8 cellular contexts compared by ENCODE assay signal in genomic region chr7:151630349-151630748, GRCh38.
DNase-seq lines count a peak whose midpoint lies in the region; ATAC-seq and TF ChIP-seq lines count a peak whose summit lies in the region.

No MANE protein-coding gene starts in this region.

- no peaks in the 10 kb centered on the region for H3K9me3 ChIP-seq in OCI-LY7 (ENCODE audit: low read length)
- H3K9me3 ChIP-seq in neural progenitor cell (ENCODE audit: low read depth) = peaks cover 8% of the 10 kb centered on the region
- peaks cover 0 to 4% (median 0%) of the 10 kb centered on the region in 3 donors for H3K9me3 ChIP-seq in adrenal gland (replicated peaks in 1 of 3)

- TF ChIP-seq CTCF in GM06990 (IDR thresholded peaks at IDR 0.05; ENCODE audit: insufficient read depth, low read length, poor library complexity, severe bottlenecking) = no peak
- no peak for TF ChIP-seq CTCF in OCI-LY7 (conservative IDR thresholded peaks at IDR 0.05; ENCODE audit: low read length)
- TF ChIP-seq CTCF in dorsolateral prefrontal cortex (IDR thresholded peaks at IDR 0.05 in 54 of 56, conservative IDR thresholded peaks at IDR 0.05 in 2 of 56; ENCODE audit: low read depth in 1 of 56, partially characterized antibody in 56 of 56) = no peak
- no peak for TF ChIP-seq CTCF in neural progenitor cell (IDR thresholded peaks at IDR 0.05)
- TF ChIP-seq CTCF in adrenal gland (IDR thresholded peaks at IDR 0.05) = no peak

- 86 to 93% (median 89%) methylated on average over 5 of the region's 5 CpGs for WGBS in adrenal gland, 4 donors

- no peak overlapping the region for H3K9ac ChIP-seq in neural progenitor cell

- H3K4me2 ChIP-seq in OCI-LY7 (ENCODE audit: low read length) (peak overlapping the region; percentile 66; the same call in 1 of the 2 replicates), neural progenitor cell (peak overlapping the region; percentile 98)

- H3K27me3 ChIP-seq in GM06990 (replicated peaks; ENCODE audit: control insufficient read depth, insufficient read depth, low read length) = no peaks in the 10 kb centered on the region
- H3K27me3 ChIP-seq in dorsolateral prefrontal cortex = no peaks in the 10 kb centered on the region
- peaks cover 25% of the 10 kb centered on the region for H3K27me3 ChIP-seq in neural progenitor cell
- H3K27me3 ChIP-seq in adrenal gland = no peaks in the 10 kb centered on the region

- H3K36me3 ChIP-seq in GM06990 (ENCODE audit: control insufficient read depth, insufficient read depth, low read length) (no peaks in the 10 kb centered on the region), OCI-LY7 (ENCODE audit: insufficient read depth, low read length) (no peaks in the 10 kb centered on the region), neural progenitor cell (no peaks in the 10 kb centered on the region), adrenal gland (replicated peaks in 1 of 2) (no peaks in the 10 kb centered on the region)

- H3K4me1 Mint-ChIP-seq in neural progenitor cell = peaks cover 32% of the 10 kb centered on the region

- H3K27ac ChIP-seq in OCI-LY7 (ENCODE audit: low read depth, low read length, poor library complexity, severe bottlenecking) (no peak overlapping the region), dorsolateral prefrontal cortex (no peak overlapping the region), neural progenitor cell (no peak overlapping the region), adrenal gland (no peak overlapping the region)

- H3K27ac Mint-ChIP-seq in neural progenitor cell = no peak overlapping the region

- H3K4me3 Mint-ChIP-seq in neural progenitor cell = peak overlapping the region; percentile 92

- no peaks in the 10 kb centered on the region for H3K9me2 ChIP-seq in OCI-LY7 (ENCODE audit: insufficient read depth, low read length)

- intact Hi-C loops in OCI-LY7 (cut with micrococcal nuclease; ENCODE audit: unreplicated experiment) = loop anchor here (5.0 to 10.0 kb wide), 3 partner anchors 113 to 834 kb away; partner anchors contain the start of gene RHEB
- intact Hi-C loops in dorsolateral prefrontal cortex (cut with DNase I) = loop anchor here (5.0 to 10.0 kb wide), 3 partner anchors 113 to 266 kb away; partner anchors contain the start of gene RHEB (in 1 of the 2)
- intact Hi-C loops in adrenal gland (cut with DNase I) = loop anchor here in 1 of 2 donors (10.0 kb wide), 1 partner anchor 114 kb away; no protein-coding TSS in a partner anchor

- peaks cover 36% of the 10 kb centered on the region for H3F3A ChIP-seq in neural progenitor cell (ENCODE audit: low read depth)

- peaks cover 7% of the 10 kb centered on the region; the same call in 1 of the 2 replicates for H4K20me1 ChIP-seq in OCI-LY7 (ENCODE audit: insufficient read depth, low read length)
- peaks cover 31% of the 10 kb centered on the region for H4K20me1 ChIP-seq in neural progenitor cell (ENCODE audit: low read depth)

- H2AFZ ChIP-seq in OCI-LY7 (ENCODE audit: low read length) = no peak overlapping the region
- H2AFZ ChIP-seq in neural progenitor cell (replicated peaks) = no peak overlapping the region

- H3K4me1 ChIP-seq in OCI-LY7 (ENCODE audit: insufficient read depth, low read length, poor library complexity, severe bottlenecking) = peaks cover 16% of the 10 kb centered on the region
- H3K4me1 ChIP-seq in neural progenitor cell = peaks cover 18% of the 10 kb centered on the region
- H3K4me1 ChIP-seq in adrenal gland (replicated peaks in 1 of 2) = peaks cover 0 to 9% of the 10 kb centered on the region in 2 donors

- H3K9me3 Mint-ChIP-seq in neural progenitor cell = peaks cover 11% of the 10 kb centered on the region

- CTCF ChIA-PET in OCI-LY7 (lab: Charles Lee; ENCODE audit: unreplicated experiment) = no interaction called here

- DNase-seq in GM06990 (ENCODE audit: extremely low read depth, insufficient read length) (no peak), OCI-LY7 (ENCODE audit: low spot score) (no peak), dorsolateral prefrontal cortex (no peak), neural progenitor cell (ENCODE audit: low spot score) (no peak), NCI-H510A (lab: John Stamatoyannopoulos, UW) (no peak), adrenal gland (no peak)

- no peaks in the 10 kb centered on the region for H3K79me2 ChIP-seq in OCI-LY7 (ENCODE audit: insufficient read depth, low read depth, low read length)
- peaks cover 7% of the 10 kb centered on the region for H3K79me2 ChIP-seq in neural progenitor cell (ENCODE audit: low read depth)

- ATAC-seq in GM21737 (IDR thresholded peaks at IDR 0.05; ENCODE audit: unreplicated experiment) (no peak), HG03378 (IDR thresholded peaks at IDR 0.05; ENCODE audit: unreplicated experiment) (no peak)

- H3K4me3 ChIP-seq in GM06990 (replicated peaks; ENCODE audit: low read depth, low read length) (peak overlapping the region; percentile 86; the same call in 1 of the 2 replicates), OCI-LY7 (ENCODE audit: low read depth, low read length, poor library complexity, severe bottlenecking) (no peak overlapping the region), dorsolateral prefrontal cortex (peak overlapping the region in 50 of 59 donors; percentile 56 to 86 (median 75)), neural progenitor cell (peak overlapping the region; percentile 88), adrenal gland (no peak overlapping the region)

- H3K36me3 Mint-ChIP-seq in neural progenitor cell = peaks cover 4% of the 10 kb centered on the region

- no peak for TF ChIP-seq POLR2A in adrenal gland (IDR thresholded peaks at IDR 0.05)

- POLR2A ChIA-PET in OCI-LY7 (lab: Charles Lee) = interaction anchor here (0.6 to 1.1 kb wide), 3 partner anchors 8 to 289 kb away, joined by 3 to 4 read pairs (median 3); no protein-coding TSS in a partner anchor

- H3K27me3 Mint-ChIP-seq in neural progenitor cell (ENCODE audit: insufficient read depth, low read depth) = peaks cover 3% of the 10 kb centered on the region

- BruUV-seq in OCI-LY7 (replicated peaks; lab: Mats Ljungman, UMichigan) = no TSS peak

Comparison
In these comparisons a context has a peak if more than half of its experiments do, and no peak if none do; other contexts are left out.
1. H3K4me3 ChIP-seq: peak in GM06990 (single experiment), dorsolateral prefrontal cortex (50 of 59) and neural progenitor cell (single experiment); none in OCI-LY7 (single experiment) and adrenal gland (0 of 4).